1 cellular context compared by ENCODE assay signal in the genomic region with DNA sequence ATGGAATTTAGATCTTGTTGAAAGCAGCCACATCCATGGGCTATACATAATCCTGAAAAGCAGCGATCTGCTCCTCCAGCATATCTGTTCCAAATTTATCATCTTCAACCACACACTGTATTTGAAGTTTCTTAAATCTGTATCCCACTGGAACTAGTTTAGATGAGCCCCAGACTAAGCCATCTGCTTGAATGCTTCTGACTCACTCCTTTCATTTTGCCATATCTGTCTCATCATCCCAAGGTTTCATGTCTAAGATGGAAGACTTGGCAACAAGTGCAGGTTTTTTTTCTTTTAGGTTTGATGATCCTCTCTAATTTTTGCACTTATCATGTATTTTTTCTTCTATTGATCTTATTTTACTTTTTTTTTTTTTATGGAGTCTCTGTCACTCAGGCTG.
TF ChIP-seq lines count a peak whose summit lies in the region.

No MANE protein-coding gene starts in this region.

TF ChIP-seq in HepG2, 621 proteins besides CTCF, POLR2A, EP300 and RAD21 (continued from another document):
- no peak for TF ChIP-seq SP2 (CRISPR knock-in tag; IDR thresholded peaks at IDR 0.05)
- TF ChIP-seq GPN1 (CRISPR knock-in tag; IDR thresholded peaks at IDR 0.05; ENCODE audit: borderline replicate concordance) = no peak
- no peak for TF ChIP-seq WIZ (CRISPR knock-in tag; IDR thresholded peaks at IDR 0.05)
- no peak for TF ChIP-seq MTA3 (CRISPR knock-in tag; IDR thresholded peaks at IDR 0.05)
- TF ChIP-seq, protein P1, sequence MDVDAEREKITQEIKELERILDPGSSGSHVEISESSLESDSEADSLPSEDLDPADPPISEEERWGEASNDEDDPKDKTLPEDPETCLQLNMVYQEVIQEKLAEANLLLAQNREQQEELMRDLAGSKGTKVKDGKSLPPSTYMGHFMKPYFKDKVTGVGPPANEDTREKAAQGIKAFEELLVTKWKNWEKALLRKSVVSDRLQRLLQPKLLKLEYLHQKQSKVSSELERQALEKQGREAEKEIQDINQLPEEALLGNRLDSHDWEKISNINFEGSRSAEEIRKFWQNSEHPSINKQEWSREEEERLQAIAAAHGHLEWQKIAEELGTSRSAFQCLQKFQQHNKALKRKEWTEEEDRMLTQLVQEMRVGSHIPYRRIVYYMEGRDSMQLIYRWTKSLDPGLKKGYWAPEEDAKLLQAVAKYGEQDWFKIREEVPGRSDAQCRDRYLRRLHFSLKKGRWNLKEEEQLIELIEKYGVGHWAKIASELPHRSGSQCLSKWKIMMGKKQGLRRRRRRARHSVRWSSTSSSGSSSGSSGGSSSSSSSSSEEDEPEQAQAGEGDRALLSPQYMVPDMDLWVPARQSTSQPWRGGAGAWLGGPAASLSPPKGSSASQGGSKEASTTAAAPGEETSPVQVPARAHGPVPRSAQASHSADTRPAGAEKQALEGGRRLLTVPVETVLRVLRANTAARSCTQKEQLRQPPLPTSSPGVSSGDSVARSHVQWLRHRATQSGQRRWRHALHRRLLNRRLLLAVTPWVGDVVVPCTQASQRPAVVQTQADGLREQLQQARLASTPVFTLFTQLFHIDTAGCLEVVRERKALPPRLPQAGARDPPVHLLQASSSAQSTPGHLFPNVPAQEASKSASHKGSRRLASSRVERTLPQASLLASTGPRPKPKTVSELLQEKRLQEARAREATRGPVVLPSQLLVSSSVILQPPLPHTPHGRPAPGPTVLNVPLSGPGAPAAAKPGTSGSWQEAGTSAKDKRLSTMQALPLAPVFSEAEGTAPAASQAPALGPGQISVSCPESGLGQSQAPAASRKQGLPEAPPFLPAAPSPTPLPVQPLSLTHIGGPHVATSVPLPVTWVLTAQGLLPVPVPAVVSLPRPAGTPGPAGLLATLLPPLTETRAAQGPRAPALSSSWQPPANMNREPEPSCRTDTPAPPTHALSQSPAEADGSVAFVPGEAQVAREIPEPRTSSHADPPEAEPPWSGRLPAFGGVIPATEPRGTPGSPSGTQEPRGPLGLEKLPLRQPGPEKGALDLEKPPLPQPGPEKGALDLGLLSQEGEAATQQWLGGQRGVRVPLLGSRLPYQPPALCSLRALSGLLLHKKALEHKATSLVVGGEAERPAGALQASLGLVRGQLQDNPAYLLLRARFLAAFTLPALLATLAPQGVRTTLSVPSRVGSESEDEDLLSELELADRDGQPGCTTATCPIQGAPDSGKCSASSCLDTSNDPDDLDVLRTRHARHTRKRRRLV (CRISPR knock-in tag; IDR thresholded peaks at IDR 0.05) = no peak
- TF ChIP-seq SP1 (IDR thresholded peaks at IDR 0.05) = no peak
- no peak for TF ChIP-seq SP1 (CRISPR knock-in tag; IDR thresholded peaks at IDR 0.05)
- no peak for TF ChIP-seq HDAC2 (CRISPR knock-in tag; IDR thresholded peaks at IDR 0.05)
- no peak for TF ChIP-seq NR3C1 (CRISPR knock-in tag; IDR thresholded peaks at IDR 0.05)
- TF ChIP-seq, protein P2, sequence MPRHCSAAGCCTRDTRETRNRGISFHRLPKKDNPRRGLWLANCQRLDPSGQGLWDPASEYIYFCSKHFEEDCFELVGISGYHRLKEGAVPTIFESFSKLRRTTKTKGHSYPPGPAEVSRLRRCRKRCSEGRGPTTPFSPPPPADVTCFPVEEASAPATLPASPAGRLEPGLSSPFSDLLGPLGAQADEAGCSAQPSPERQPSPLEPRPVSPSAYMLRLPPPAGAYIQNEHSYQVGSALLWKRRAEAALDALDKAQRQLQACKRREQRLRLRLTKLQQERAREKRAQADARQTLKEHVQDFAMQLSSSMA (CRISPR knock-in tag; IDR thresholded peaks at IDR 0.05) = no peak
